1 cellular context compared by ENCODE assay signal in genomic region chr17:40307691-40308289, GRCh38.
TF ChIP-seq lines count a peak whose summit lies in the region.

No MANE protein-coding gene starts in this region.

TF ChIP-seq in HepG2, 621 proteins besides CTCF, POLR2A, EP300 and RAD21:
- TF ChIP-seq ZNF614 (CRISPR knock-in tag; IDR thresholded peaks at IDR 0.05; ENCODE audit: borderline replicate concordance) = 0 out of 2 replicates have a peak, but pooled peaks have one; percentile 8
- TF ChIP-seq ASH2L (IDR thresholded peaks at IDR 0.05; ENCODE audit: insufficient read length, low read depth, low read length) = peak; percentile 8
- TF ChIP-seq HOXA3 (CRISPR knock-in tag; IDR thresholded peaks at IDR 0.05) = no peak
- TF ChIP-seq NONO (IDR thresholded peaks at IDR 0.05) = no peak
- TF ChIP-seq NONO (CRISPR knock-in tag; conservative IDR thresholded peaks at IDR 0.05) = 0 out of 2 replicates have a peak, but pooled peaks have one; percentile 38
- peak; percentile 67; the same call in 1 of the 2 replicates for TF ChIP-seq ZNF775 (CRISPR knock-in tag; IDR thresholded peaks at IDR 0.05; ENCODE audit: borderline replicate concordance)
- TF ChIP-seq POLR2AphosphoS5 (IDR thresholded peaks at IDR 0.05; ENCODE audit: low read depth, low read length) = peak; percentile 16; the same call in 1 of the 2 replicates
- TF ChIP-seq ZNF3 (CRISPR knock-in tag; IDR thresholded peaks at IDR 0.05) = no peak
- TF ChIP-seq HNRNPL (IDR thresholded peaks at IDR 0.05; ENCODE audit: low read depth, low read length) = no peak
- no peak for TF ChIP-seq CREB1 (IDR thresholded peaks at IDR 0.05)
- 0 out of 2 replicates have a peak, but pooled peaks have one; percentile 6 for TF ChIP-seq CREB1 (CRISPR knock-in tag; IDR thresholded peaks at IDR 0.05)
- TF ChIP-seq SAFB2 (CRISPR knock-in tag; IDR thresholded peaks at IDR 0.05; ENCODE audit: borderline replicate concordance, low read depth) = no peak
- TF ChIP-seq ZKSCAN8 (CRISPR knock-in tag; IDR thresholded peaks at IDR 0.05; ENCODE audit: borderline replicate concordance) = no peak
- TF ChIP-seq NFYC (CRISPR knock-in tag; IDR thresholded peaks at IDR 0.05) = no peak
- no peak for TF ChIP-seq ZSCAN30 (CRISPR knock-in tag; IDR thresholded peaks at IDR 0.05)
- TF ChIP-seq, protein P1, sequence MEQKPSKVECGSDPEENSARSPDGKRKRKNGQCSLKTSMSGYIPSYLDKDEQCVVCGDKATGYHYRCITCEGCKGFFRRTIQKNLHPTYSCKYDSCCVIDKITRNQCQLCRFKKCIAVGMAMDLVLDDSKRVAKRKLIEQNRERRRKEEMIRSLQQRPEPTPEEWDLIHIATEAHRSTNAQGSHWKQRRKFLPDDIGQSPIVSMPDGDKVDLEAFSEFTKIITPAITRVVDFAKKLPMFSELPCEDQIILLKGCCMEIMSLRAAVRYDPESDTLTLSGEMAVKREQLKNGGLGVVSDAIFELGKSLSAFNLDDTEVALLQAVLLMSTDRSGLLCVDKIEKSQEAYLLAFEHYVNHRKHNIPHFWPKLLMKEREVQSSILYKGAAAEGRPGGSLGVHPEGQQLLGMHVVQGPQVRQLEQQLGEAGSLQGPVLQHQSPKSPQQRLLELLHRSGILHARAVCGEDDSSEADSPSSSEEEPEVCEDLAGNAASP (CRISPR knock-in tag; IDR thresholded peaks at IDR 0.05; ENCODE audit: borderline replicate concordance) = 0 out of 2 replicates have a peak, but pooled peaks have one; percentile 25
- TF ChIP-seq POLR2G (IDR thresholded peaks at IDR 0.05; ENCODE audit: low read depth, low read length) = 0 out of 2 replicates have a peak, but pooled peaks have one; percentile 39
- no peak for TF ChIP-seq SMYD3 (CRISPR knock-in tag; IDR thresholded peaks at IDR 0.05)
- TF ChIP-seq CBFB (CRISPR knock-in tag; IDR thresholded peaks at IDR 0.05) = no peak
- peak; percentile 50; the same call in 1 of the 2 replicates for TF ChIP-seq TFAP4 (IDR thresholded peaks at IDR 0.05; ENCODE audit: borderline replicate concordance, low read depth)
